In the genomic region with DNA sequence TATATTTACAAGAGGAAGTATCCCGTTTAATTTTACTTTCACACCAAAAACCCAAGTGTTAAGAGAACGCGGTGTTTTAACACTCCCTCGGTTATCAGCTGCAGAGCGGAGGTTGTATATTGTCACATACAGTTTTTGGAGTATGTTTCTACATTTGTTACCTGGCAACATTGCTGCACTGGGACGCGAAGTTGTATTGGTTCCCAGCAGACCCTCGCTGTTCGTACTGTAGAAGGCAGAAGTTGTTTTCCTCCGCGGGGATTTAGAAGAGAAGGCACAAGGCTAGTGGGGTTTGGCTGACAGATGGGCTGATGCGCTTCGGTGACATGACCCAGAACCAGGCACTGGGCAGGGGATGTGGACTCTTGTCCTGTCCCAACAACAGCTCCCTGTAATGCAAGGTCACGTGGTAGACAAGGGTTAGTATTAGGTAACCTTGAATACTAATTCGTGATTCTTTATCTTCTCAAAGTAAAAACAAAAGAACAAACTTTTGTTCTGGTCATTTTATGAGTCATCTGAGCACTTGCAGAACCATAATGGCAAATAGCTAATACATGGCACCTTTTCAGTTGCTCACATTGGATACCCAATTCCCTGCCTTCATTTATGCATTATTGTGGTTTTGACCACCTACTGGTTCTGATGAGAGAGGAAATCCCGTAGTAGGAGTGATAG, we compare ENCODE assay signal across 14 cellular contexts.
DNase-seq lines count a peak whose midpoint lies in the region; ATAC-seq and TF ChIP-seq lines count a peak whose summit lies in the region.
"Had no signal": no experiment of that assay in that cellular context is flagged by ENCODE, and none has a peak within 500 bp of the region (broad histone marks: within the 10 kb centered on the region; RNA-seq: fewer than 3 reads in every experiment).

No MANE protein-coding gene starts in this region.

- no peaks in the 10 kb centered on the region for H3K9me3 ChIP-seq in hepatocyte (ENCODE audit: low read depth)
- H3K9me3 ChIP-seq: lower lobe of right lung had no signal

- TF ChIP-seq CTCF in hepatocyte (IDR thresholded peaks at IDR 0.05; ENCODE audit: poor library complexity): no peak

- H3K9me3 Mint-ChIP-seq in stimulated activated naive CD8-positive, alpha-beta T cell treated with anti-CD3 and anti-CD28 coated beads, Interleukin-15, Interleukin-2, amounts not matched to agents 100 ng/mL and 50 ng/mL, for 24 hours: no peaks in the 10 kb centered on the region

- no peak overlapping the region for H3K27ac ChIP-seq in hepatocyte

- H3K4me1 Mint-ChIP-seq in stimulated activated naive CD8-positive, alpha-beta T cell treated with anti-CD3 and anti-CD28 coated beads, Interleukin-15, Interleukin-2, amounts not matched to agents 100 ng/mL and 50 ng/mL, for 24 hours (ENCODE audit: low read depth): peaks cover 53% of the 10 kb centered on the region

- H3K4me3 Mint-ChIP-seq in stimulated activated naive CD8-positive, alpha-beta T cell treated with anti-CD3 and anti-CD28 coated beads, Interleukin-15, Interleukin-2, amounts not matched to agents 100 ng/mL and 50 ng/mL, for 24 hours: peak overlapping the region; percentile 21

- H3K27me3 ChIP-seq in hepatocyte: no peaks in the 10 kb centered on the region

- no peak for DNase-seq in stimulated activated naive CD8-positive, alpha-beta T cell treated with anti-CD3 and anti-CD28 coated beads, Interleukin-15, Interleukin-2, amounts not matched to agents 100 U/mL and 50 U/mL, for 24 hours
- DNase-seq in hepatocyte (ENCODE audit: low spot score) (peak; percentile 26), NCI-H446 (lab: John Stamatoyannopoulos, UW) (no peak), HuH-7 (ENCODE audit: low spot score) (no peak), NCI-H1092 (lab: John Stamatoyannopoulos, UW) (no peak)
- DNase-seq: foreskin fibroblast, IMR-90, lower lobe of right lung, NCI-H446 treated with DMSO at 0.1 percent for 48 hours, right cardiac atrium, SW 1271 had no signal

- peaks cover 20% of the 10 kb centered on the region for H3K4me1 ChIP-seq in hepatocyte (ENCODE audit: insufficient read depth)

- ATAC-seq in stimulated activated naive CD8-positive, alpha-beta T cell treated with anti-CD3 and anti-CD28 coated beads, Interleukin-15, Interleukin-2, amounts not matched to agents 100 U/mL and 50 U/mL, for 24 hours: no peak
- ATAC-seq in HG03439 (IDR thresholded peaks at IDR 0.05; ENCODE audit: unreplicated experiment) (peak; percentile 42), HG03521 (IDR thresholded peaks at IDR 0.05; ENCODE audit: unreplicated experiment) (no peak)
- ATAC-seq: lower lobe of right lung had no signal

- H3K27ac Mint-ChIP-seq in stimulated activated naive CD8-positive, alpha-beta T cell treated with anti-CD3 and anti-CD28 coated beads, Interleukin-15, Interleukin-2, amounts not matched to agents 100 ng/mL and 50 ng/mL, for 24 hours: peak overlapping the region; percentile 33

- no peak overlapping the region for H2AFZ ChIP-seq in hepatocyte

- H3K27me3 Mint-ChIP-seq in stimulated activated naive CD8-positive, alpha-beta T cell treated with anti-CD3 and anti-CD28 coated beads, Interleukin-15, Interleukin-2, amounts not matched to agents 100 ng/mL and 50 ng/mL, for 24 hours: no peaks in the 10 kb centered on the region

- H3K36me3 Mint-ChIP-seq in stimulated activated naive CD8-positive, alpha-beta T cell treated with anti-CD3 and anti-CD28 coated beads, Interleukin-15, Interleukin-2, amounts not matched to agents 100 ng/mL and 50 ng/mL, for 24 hours (ENCODE audit: low read depth): peaks cover 55% of the 10 kb centered on the region

- H3K4me3 ChIP-seq in hepatocyte: no peak overlapping the region
- H3K4me3 ChIP-seq: lower lobe of right lung had no signal

- no peaks in the 10 kb centered on the region for H3K36me3 ChIP-seq in hepatocyte (replicated peaks; ENCODE audit: insufficient read depth, low read depth)
- H3K36me3 ChIP-seq: lower lobe of right lung had no signal

- H3K79me2 ChIP-seq in hepatocyte: no peaks in the 10 kb centered on the region

- WGBS in hepatocyte (ENCODE audit: low lambda C conversion rate, missing lambda C conversion rate): 92% methylated on average over 16 of the region's 16 CpGs

- no peaks in the 10 kb centered on the region for H3K9me2 ChIP-seq in hepatocyte (replicated peaks; ENCODE audit: insufficient read depth)

- no peak overlapping the region for H3K4me2 ChIP-seq in hepatocyte

- no peaks in the 10 kb centered on the region for H4K20me1 ChIP-seq in hepatocyte (ENCODE audit: insufficient read depth, poor library complexity, severe bottlenecking)
